ENCODE assay signal across 9 cellular contexts in the genomic region with DNA sequence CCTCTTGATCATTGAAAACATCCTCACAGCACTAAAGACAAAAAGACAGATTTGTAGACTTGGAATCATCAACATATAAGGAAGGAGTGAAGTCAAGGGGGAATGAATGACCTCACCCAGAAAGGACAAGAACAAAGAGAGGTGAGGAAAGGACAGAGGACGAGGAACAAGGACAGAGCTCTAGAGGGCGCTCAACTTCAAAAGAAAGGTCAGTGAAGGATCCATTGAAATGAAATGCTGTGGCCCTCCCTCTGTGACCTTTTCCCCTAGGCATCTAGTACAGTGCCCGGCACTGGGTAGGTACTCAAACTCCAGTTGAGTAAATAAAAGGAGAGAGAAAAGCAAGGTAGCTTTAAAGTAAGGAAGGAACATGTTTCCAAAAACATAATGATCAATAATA. TPM values are rescaled to one million over a fixed set of nuclear protein-coding genes. Genes with fewer than 3 reads are reported as not detected.
DNase-seq lines count a peak whose midpoint lies in the region; ATAC-seq and TF ChIP-seq lines count a peak whose summit lies in the region.
"Had no signal": no experiment of that assay in that cellular context is flagged by ENCODE, and none has a peak within 500 bp of the region (broad histone marks: within the 10 kb centered on the region; RNA-seq: fewer than 3 reads in every experiment).

No MANE protein-coding gene starts in this region.

- CTCF ChIA-PET in HCT116 (lab: Charles Lee) = interaction anchor here (0.6 to 1.3 kb wide), 4 partner anchors 19 to 200 kb away, joined by 3 to 5 read pairs (median 3); no protein-coding TSS in a partner anchor
- CTCF ChIA-PET in CD4-positive, alpha-beta memory T cell (lab: Charles Lee; ENCODE audit: partially characterized antibody) = no interaction called here

- in situ Hi-C loops in Caki2 (cut with HindIII; ENCODE audit: low pct_unique_long_range_greater_than_20kb, low sequenced_read_pairs) = no loop called here

- POLR2A ChIA-PET in HCT116 (lab: Charles Lee) = no interaction called here
- POLR2A ChIA-PET in CD4-positive, alpha-beta memory T cell (lab: Charles Lee; ENCODE audit: partially characterized antibody) = no interaction called here

- H3K4me3 Mint-ChIP-seq in CD4-positive, alpha-beta memory T cell = no peak overlapping the region

- ATAC-seq in HCT116 = peak; percentile 80
- ATAC-seq in foreskin keratinocyte = peak; percentile 27
- ATAC-seq in HG03280 (IDR thresholded peaks at IDR 0.05; ENCODE audit: unreplicated experiment) = no peak

- no peak for TF ChIP-seq POLR2A in HCT116 (IDR thresholded peaks at IDR 0.05; ENCODE audit: borderline replicate concordance, extremely low read depth, insufficient read depth, insufficient read length)

- H3K27me3 ChIP-seq in HCT116 (ENCODE audit: insufficient read depth, low read length) = no peaks in the 10 kb centered on the region
- peaks cover 2% of the 10 kb centered on the region for H3K27me3 ChIP-seq in foreskin keratinocyte
- no peaks in the 10 kb centered on the region for H3K27me3 ChIP-seq in CD4-positive, alpha-beta memory T cell (ENCODE audit: insufficient read depth, low read length)

- peaks cover 0 to 9% (median 7%) of the 10 kb centered on the region in 4 donors for H3K4me1 Mint-ChIP-seq in CD4-positive, alpha-beta memory T cell

- peak; percentile 43 for TF ChIP-seq RAD21 in HCT116 (IDR thresholded peaks at IDR 0.05; ENCODE audit: low read depth)

- peak; percentile 49 for DNase-seq in Caki2 (ENCODE audit: low read depth)
- DNase-seq in HCT116 (ENCODE audit: low read depth, low spot score) = peak; percentile 34
- DNase-seq in RKO (ENCODE audit: low spot score) = peak; percentile 35
- DNase-seq in foreskin keratinocyte = peak in 1 of 2 donors; percentile 33
- DNase-seq in ecto neural progenitor cell (ENCODE audit: low spot score) = no peak
- DNase-seq in COR-L47 (lab: John Stamatoyannopoulos, UW) = no peak
- DNase-seq in CD4-positive, alpha-beta memory T cell = no peak

- peak; percentile 26 to 62 (median 41); a peak in 5 of 6 replicates for TF ChIP-seq CTCF in HCT116 (IDR thresholded peaks at IDR 0.05 in 2 of 3, conservative IDR thresholded peaks at IDR 0.05 in 1 of 3; ENCODE audit: borderline replicate concordance in 1 of 3, insufficient read depth in 1 of 3, low read depth in 2 of 3, low read length in 2 of 3)
- TF ChIP-seq CTCF in foreskin keratinocyte (conservative IDR thresholded peaks at IDR 0.05) = peak; percentile 61

- H3K36me3 Mint-ChIP-seq in CD4-positive, alpha-beta memory T cell = no peaks in the 10 kb centered on the region

- no peaks in the 10 kb centered on the region for H3K36me3 ChIP-seq in HCT116 (ENCODE audit: control insufficient read depth in 1 of 2, insufficient read depth in 2 of 2, low read length in 2 of 2)
- H3K36me3 ChIP-seq in CD4-positive, alpha-beta memory T cell (ENCODE audit: insufficient read depth, low read length) = no peaks in the 10 kb centered on the region

- H3K4me1 ChIP-seq in HCT116 (ENCODE audit: control insufficient read depth in 1 of 2, insufficient read depth in 2 of 2, low read length in 2 of 2) (no peaks in the 10 kb centered on the region), foreskin keratinocyte (no peaks in the 10 kb centered on the region)
- no peaks in the 10 kb centered on the region for H3K4me1 ChIP-seq in CD4-positive, alpha-beta memory T cell (ENCODE audit: insufficient read depth, low read length)

- no peak overlapping the region for H3K4me2 ChIP-seq in HCT116 (ENCODE audit: low read length)

- no peaks in the 10 kb centered on the region for H3K79me2 ChIP-seq in HCT116 (ENCODE audit: insufficient read depth, low read length)

- no peak overlapping the region for H3K27ac ChIP-seq in HCT116 (ENCODE audit: low read depth, low read length)
- no peak overlapping the region for H3K27ac ChIP-seq in foreskin keratinocyte
- H3K27ac ChIP-seq in CD4-positive, alpha-beta memory T cell (ENCODE audit: low read depth, low read length) = no peak overlapping the region
- H3K27ac ChIP-seq: epithelial cell of prostate had no signal

- RAD21 ChIA-PET in HCT116 (lab: Charles Lee; ENCODE audit: low non-redundant PET in 1 of 2, low total read pairs in 2 of 2, uncharacterized antibody in 2 of 2, unreplicated experiment in 2 of 2) = no interaction called here

- no peaks in the 10 kb centered on the region for H3K9me3 ChIP-seq in HCT116 (ENCODE audit: control insufficient read depth in 1 of 2, insufficient read depth in 1 of 2, low read depth in 1 of 2, low read length in 2 of 2)
- no peaks in the 10 kb centered on the region for H3K9me3 ChIP-seq in CD4-positive, alpha-beta memory T cell (ENCODE audit: control insufficient read depth in 1 of 2, low read length in 2 of 2)

- no peaks in the 10 kb centered on the region for H3K9me2 ChIP-seq in HCT116 (ENCODE audit: insufficient read depth)

- H3K27ac Mint-ChIP-seq in CD4-positive, alpha-beta memory T cell = no peak overlapping the region

- H3K27me3 Mint-ChIP-seq in CD4-positive, alpha-beta memory T cell = peaks cover 4 to 10% of the 10 kb centered on the region in 2 donors

- no TSS peak for BruUV-seq in HCT116 (replicated peaks; lab: Mats Ljungman, UMichigan)

- H3K9ac ChIP-seq in HCT116 (ENCODE audit: low read length) = no peak overlapping the region

- no peaks in the 10 kb centered on the region for H4K20me1 ChIP-seq in HCT116 (ENCODE audit: insufficient read depth)

- intact Hi-C loops in HCT116 (cut with micrococcal nuclease) = no loop called here
- intact Hi-C loops in CD4-positive, alpha-beta memory T cell (cut with micrococcal nuclease) = no loop called here

- no peak overlapping the region for H3K4me3 ChIP-seq in HCT116 (replicated peaks in 1 of 2; ENCODE audit: low read depth in 1 of 2, low read length in 2 of 2)
- no peak overlapping the region for H3K4me3 ChIP-seq in CD4-positive, alpha-beta memory T cell (ENCODE audit: low read length in 2 of 2)

- H2AFZ ChIP-seq in HCT116 (ENCODE audit: low read depth, low read length, poor library complexity, severe bottlenecking) = no peak overlapping the region

- peaks cover 0 to 10% (median 2%) of the 10 kb centered on the region in 8 donors for H3K9me3 Mint-ChIP-seq in CD4-positive, alpha-beta memory T cell

TF ChIP-seq in HCT116, 20 proteins besides CTCF, POLR2A, EP300 and RAD21:
- TF ChIP-seq TCF7L2 (IDR thresholded peaks at IDR 0.05; ENCODE audit: borderline replicate concordance, extremely low read depth, insufficient read depth, insufficient read length) = peak; percentile 92
- TF ChIP-seq EZH2 (IDR thresholded peaks at IDR 0.05) = no peak
- no peak for TF ChIP-seq YY1 (IDR thresholded peaks at IDR 0.05; ENCODE audit: extremely low read depth, insufficient replicate concordance, low read depth, low read length)
- no peak for TF ChIP-seq ZNF274 (IDR thresholded peaks at IDR 0.05; ENCODE audit: low read depth, low read length)
- 0 out of 2 replicates have a peak, but pooled peaks have one; percentile 31 for TF ChIP-seq CBX3 (IDR thresholded peaks at IDR 0.05; ENCODE audit: low read depth)
- TF ChIP-seq POLR2AphosphoS5 (IDR thresholded peaks at IDR 0.05; ENCODE audit: low read depth, low read length) = no peak
- TF ChIP-seq EGR1 (IDR thresholded peaks at IDR 0.05; ENCODE audit: low read depth) = no peak
- no peak for TF ChIP-seq JUND (IDR thresholded peaks at IDR 0.05)
- TF ChIP-seq ZBTB33 (IDR thresholded peaks at IDR 0.05; ENCODE audit: extremely low read depth, insufficient replicate concordance, low read length) = no peak
TF ChIP-seq in HCT116: peak in this region for 2.

RNA-seq across cellular contexts. Expression of gene ATP8B4, which starts 2.6 kb away (rescaled TPM):
- total RNA-seq in Caki2 (2014; rRNA removed; shearing (Covaris generic); ENCODE audit: low replicate concordance) = not detected in 2 replicates
- total RNA-seq in HCT116 (2021; ENCODE audit: unreplicated experiment) = 0.25 TPM
- 0.12 and 0.26 TPM in 2 replicates for polyA plus RNA-seq in HCT116 (2012)
- total RNA-seq in foreskin keratinocyte = not detected in 2 replicates
- not detected in 2 replicates for polyA plus RNA-seq in foreskin keratinocyte
- under 1 TPM; 0.44 to 0.67 TPM for total RNA-seq in CD4-positive, alpha-beta memory T cell
- polyA plus RNA-seq in CD4-positive, alpha-beta memory T cell = under 1 TPM in 1 of 2 donors, not detected in 1; 0.11 TPM

Comparison
In these comparisons a context has a peak if more than half of its experiments do, and no peak if none do; other contexts are left out.
1. DNase-seq: peak in Caki2 (single experiment), HCT116 (single experiment) and RKO (single experiment); none in ecto neural progenitor cell (single experiment), COR-L47 (single experiment) and CD4-positive, alpha-beta memory T cell (0 of 5).